In the genomic region with DNA sequence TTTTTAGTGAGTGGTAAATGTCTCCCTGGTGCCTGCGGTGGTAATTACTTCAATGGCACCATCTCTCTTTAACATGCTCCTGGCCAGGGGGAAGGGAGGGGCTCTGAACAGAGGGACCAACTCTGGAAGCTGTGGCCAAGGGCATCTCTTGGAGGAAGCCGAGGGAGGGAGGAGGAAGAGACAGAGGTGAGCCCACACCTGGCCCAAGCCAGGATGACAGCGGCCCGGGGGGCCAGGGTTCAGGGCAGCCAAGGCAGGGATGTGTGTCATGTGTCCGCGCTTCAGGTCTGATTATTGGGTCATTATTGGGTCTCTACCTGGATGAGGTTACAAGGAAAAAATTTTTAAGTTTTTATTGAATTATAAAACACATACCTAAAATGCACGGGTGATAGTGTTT, we compare ENCODE assay signal across 23 cellular contexts.
"Had no signal": no experiment of that assay in that cellular context is flagged by ENCODE, and none has a peak within 500 bp of the region (broad histone marks: within the 10 kb centered on the region; RNA-seq: fewer than 3 reads in every experiment).

No MANE protein-coding gene starts in this region.

- H2AFZ ChIP-seq: neural progenitor cell had no signal

- H3K9ac ChIP-seq: neural progenitor cell had no signal

- H3K27me3 Mint-ChIP-seq: activated CD4-positive, alpha-beta T cell treated with anti-CD3 and anti-CD28 coated beads, Interleukin-2, amount 10 ng/mL, durations not matched to agents 7 days and 5 days; activated CD8-positive, alpha-beta memory T cell treated with anti-CD3 and anti-CD28 coated beads, Interleukin-2, amount 10 ng/mL, durations not matched to agents 7 days and 5 days had no signal

- FAIRE-seq: keratinocyte, small intestine, TTC549 had no signal

- H3K4me1 Mint-ChIP-seq: activated CD4-positive, alpha-beta T cell treated with anti-CD3 and anti-CD28 coated beads, Interleukin-2, amount 10 ng/mL, durations not matched to agents 7 days and 5 days; activated CD8-positive, alpha-beta memory T cell treated with anti-CD3 and anti-CD28 coated beads, Interleukin-2, amount 10 ng/mL, durations not matched to agents 7 days and 5 days; naive B cell had no signal

- H3K9me3 ChIP-seq: thoracic aorta, upper lobe of left lung had no signal

- H3K36me3 Mint-ChIP-seq: activated CD8-positive, alpha-beta memory T cell treated with anti-CD3 and anti-CD28 coated beads, Interleukin-2, amount 10 ng/mL, durations not matched to agents 7 days and 5 days; activated naive CD4-positive, alpha-beta T cell treated with anti-CD3 and anti-CD28 coated beads, Interleukin-2, amount 50 U/mL, for 72 hours; brain; naive B cell; neural progenitor cell had no signal

- ATAC-seq: activated CD8-positive, alpha-beta memory T cell treated with anti-CD3 and anti-CD28 coated beads, Interleukin-2, amount 10 ng/mL, durations not matched to agents 7 days and 5 days; activated CD8-positive, alpha-beta T cell treated with anti-CD3 and anti-CD28 coated beads for 36 hours; activated naive CD4-positive, alpha-beta T cell treated with anti-CD3 and anti-CD28 coated beads, Interleukin-2, amount 50 U/mL, for 72 hours; foreskin keratinocyte; sciatic nerve had no signal

- H3K4me3 Mint-ChIP-seq: activated CD4-positive, alpha-beta T cell treated with anti-CD3 and anti-CD28 coated beads, Interleukin-2, amount 10 ng/mL, durations not matched to agents 7 days and 5 days; activated CD8-positive, alpha-beta memory T cell treated with anti-CD3 and anti-CD28 coated beads, Interleukin-2, amount 10 ng/mL, durations not matched to agents 7 days and 5 days; activated CD8-positive, alpha-beta T cell treated with anti-CD3 and anti-CD28 coated beads for 36 hours; activated T-helper 1 cell treated with anti-CD3 and anti-CD28 coated beads, Interleukin-12 subunit alpha, Interleukin-12 subunit beta, Interleukin-2, Interleukin-4 antibody, amounts not matched to agents 30 ng/mL and 10 ng/mL and 1 ng/mL, durations not matched to agents 14 hours and 24 hours and 36 hours; brain; naive B cell; neural progenitor cell had no signal

- H3K27ac ChIP-seq: foreskin keratinocyte, neural progenitor cell, thoracic aorta, upper lobe of left lung, WERI-Rb-1 had no signal

- H3K4me1 ChIP-seq: foreskin keratinocyte, upper lobe of left lung had no signal

- H3K4me2 ChIP-seq: neural progenitor cell had no signal

- H3K4me3 ChIP-seq: lung, neural progenitor cell, thoracic aorta, upper lobe of left lung had no signal

- H3K27me3 ChIP-seq: foreskin keratinocyte, neural progenitor cell, upper lobe of left lung had no signal

- H3K36me3 ChIP-seq: neural progenitor cell, thoracic aorta, upper lobe of left lung, WERI-Rb-1 had no signal

- H3K9me3 Mint-ChIP-seq: activated CD8-positive, alpha-beta T cell treated with anti-CD3 and anti-CD28 coated beads for 36 hours; activated naive CD4-positive, alpha-beta T cell treated with anti-CD3 and anti-CD28 coated beads, Interleukin-2, amount 50 U/mL, for 72 hours; activated T-helper 1 cell treated with anti-CD3 and anti-CD28 coated beads, Interleukin-12 subunit alpha, Interleukin-12 subunit beta, Interleukin-2, Interleukin-4 antibody, amounts not matched to agents 30 ng/mL and 10 ng/mL and 1 ng/mL, durations not matched to agents 14 hours and 24 hours and 36 hours had no signal

- DNase-seq: activated CD4-positive, alpha-beta T cell treated with anti-CD3 and anti-CD28 coated beads, Interleukin-2, amount 10 ng/mL, durations not matched to agents 7 days and 5 days; activated CD4-positive, CD25-positive, alpha-beta regulatory T cell treated with anti-CD3 and anti-CD28 coated beads, Interleukin-2, amount 50 U/mL, for 72 hours; activated CD8-positive, alpha-beta memory T cell treated with anti-CD3 and anti-CD28 coated beads, Interleukin-2, amount 10 ng/mL, durations not matched to agents 7 days and 5 days; activated CD8-positive, alpha-beta T cell treated with anti-CD3 and anti-CD28 coated beads for 36 hours; activated T-cell treated with anti-CD3 and anti-CD28 coated beads for 4 hours; caudate nucleus; effector memory CD4-positive, alpha-beta T cell; foreskin keratinocyte; naive B cell; small intestine; stimulated activated CD4-positive, alpha-beta T cell treated with anti-CD3 and anti-CD28 coated beads, Interleukin-4, amount 100 ng/mL, for 1 hour; stimulated activated naive CD4-positive, alpha-beta T cell; upper lobe of left lung; WERI-Rb-1 had no signal

- H3K27ac Mint-ChIP-seq: activated CD4-positive, alpha-beta T cell treated with anti-CD3 and anti-CD28 coated beads, Interleukin-2, amount 10 ng/mL, durations not matched to agents 7 days and 5 days; activated CD8-positive, alpha-beta memory T cell treated with anti-CD3 and anti-CD28 coated beads, Interleukin-2, amount 10 ng/mL, durations not matched to agents 7 days and 5 days; activated CD8-positive, alpha-beta T cell treated with anti-CD3 and anti-CD28 coated beads for 36 hours; activated naive CD4-positive, alpha-beta T cell treated with anti-CD3 and anti-CD28 coated beads, Interleukin-2, amount 50 U/mL, for 72 hours; activated T-helper 1 cell treated with anti-CD3 and anti-CD28 coated beads, Interleukin-12 subunit alpha, Interleukin-12 subunit beta, Interleukin-2, Interleukin-4 antibody, amounts not matched to agents 30 ng/mL and 10 ng/mL and 1 ng/mL, durations not matched to agents 14 hours and 24 hours and 36 hours; naive B cell; neural progenitor cell had no signal
